ENCODE assay signal across 13 cellular contexts in the genomic region with DNA sequence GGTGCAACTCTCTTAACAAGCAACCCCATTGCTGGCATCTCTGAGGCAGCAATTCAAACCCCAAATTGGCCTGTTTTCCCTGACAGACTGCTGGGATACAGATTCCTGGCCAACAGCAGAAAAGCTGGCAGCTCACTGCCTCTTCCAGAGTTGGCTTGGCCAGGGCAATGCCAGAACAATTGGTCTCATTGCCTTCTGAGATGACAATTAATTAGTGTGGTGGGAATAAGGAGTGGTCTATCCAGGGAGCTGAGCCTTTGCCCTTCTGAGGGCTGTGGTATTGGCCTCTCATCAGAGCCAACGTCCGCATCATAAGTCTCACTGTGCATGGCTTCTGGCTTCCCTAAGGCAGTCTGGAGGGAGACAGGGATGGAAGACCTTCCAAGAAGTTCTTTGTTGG.
DNase-seq lines count a peak whose midpoint lies in the region; ATAC-seq and TF ChIP-seq lines count a peak whose summit lies in the region.
"Had no signal": no experiment of that assay in that cellular context is flagged by ENCODE, and none has a peak within 500 bp of the region (broad histone marks: within the 10 kb centered on the region; RNA-seq: fewer than 3 reads in every experiment).

No MANE protein-coding gene starts in this region.

- H3K4me1 Mint-ChIP-seq in CD8-positive, alpha-beta memory T cell = peaks cover 15 to 26% (median 17%) of the 10 kb centered on the region in 3 donors

- no peak for TF ChIP-seq CTCF in right atrium auricular region (IDR thresholded peaks at IDR 0.05)

- peaks cover 0 to 47% of the 10 kb centered on the region in 2 donors for H3K4me1 ChIP-seq in right atrium auricular region
- H3K4me1 ChIP-seq in CD8-positive, alpha-beta memory T cell (ENCODE audit: insufficient read depth, low read length) = peaks cover 9% of the 10 kb centered on the region

- DNase-seq in C1 segment of cervical spinal cord (lab: John Stamatoyannopoulos, UW) = peak in 9 of 14 donors; percentile 31 to 67 (median 40)
- peak in 48 of 58 donors; percentile 5 to 95 (median 57) for DNase-seq in anterior cingulate cortex (lab: John Stamatoyannopoulos, UW)
- no peak for DNase-seq in right atrium auricular region (ENCODE audit: low spot score)
- DNase-seq in sciatic nerve (ENCODE audit: low spot score) = no peak
- no peak for DNase-seq in activated naive CD4-positive, alpha-beta T cell treated with anti-CD3 and anti-CD28 coated beads, Interleukin-2, amount 50 U/mL, for 72 hours (ENCODE audit: low spot score in 2 of 2)
- DNase-seq in SIG-M5 treated with dmso at 0.1 percent for 504 hours (lab: John Stamatoyannopoulos, UW; ENCODE audit: unreplicated experiment) = no peak
- no peak for DNase-seq in CD8-positive, alpha-beta memory T cell
- DNase-seq: activated CD8-positive, alpha-beta T cell treated with anti-CD3 and anti-CD28 coated beads for 36 hours; NCI-H510A treated with DMSO at 0.1 percent for 48 hours had no signal

- H3K4me3 ChIP-seq in right atrium auricular region = no peak overlapping the region
- H3K4me3 ChIP-seq in CD8-positive, alpha-beta memory T cell (ENCODE audit: low read length) = no peak overlapping the region
- H3K4me3 ChIP-seq: MG63 had no signal

- H3K4me3 Mint-ChIP-seq in CD8-positive, alpha-beta memory T cell = no peak overlapping the region
- H3K4me3 Mint-ChIP-seq: activated CD8-positive, alpha-beta T cell treated with anti-CD3 and anti-CD28 coated beads for 36 hours had no signal

- intact Hi-C loops in sciatic nerve (cut with DNase I) = no loop called here

- no peaks in the 10 kb centered on the region for H3K27me3 ChIP-seq in right atrium auricular region
- H3K27me3 ChIP-seq in CD8-positive, alpha-beta memory T cell (ENCODE audit: insufficient read depth, low read length, poor library complexity, severe bottlenecking) = no peaks in the 10 kb centered on the region
- H3K27me3 ChIP-seq: foreskin keratinocyte, MG63 had no signal

- no peaks in the 10 kb centered on the region for H3K36me3 Mint-ChIP-seq in activated naive CD4-positive, alpha-beta T cell treated with anti-CD3 and anti-CD28 coated beads, Interleukin-2, amount 50 U/mL, for 72 hours
- H3K36me3 Mint-ChIP-seq in CD8-positive, alpha-beta memory T cell = peaks cover 0 to 5% (median 0%) of the 10 kb centered on the region in 3 donors

- H3K36me3 ChIP-seq in right atrium auricular region = no peaks in the 10 kb centered on the region
- H3K36me3 ChIP-seq in CD8-positive, alpha-beta memory T cell (ENCODE audit: insufficient read depth, low read length) = no peaks in the 10 kb centered on the region
- H3K36me3 ChIP-seq: MG63 had no signal

- no peaks in the 10 kb centered on the region for H3K9me3 Mint-ChIP-seq in activated naive CD4-positive, alpha-beta T cell treated with anti-CD3 and anti-CD28 coated beads, Interleukin-2, amount 50 U/mL, for 72 hours
- H3K9me3 Mint-ChIP-seq in CD8-positive, alpha-beta memory T cell = no peaks in the 10 kb centered on the region
- H3K9me3 Mint-ChIP-seq: activated CD8-positive, alpha-beta T cell treated with anti-CD3 and anti-CD28 coated beads for 36 hours had no signal

- H3K9me3 ChIP-seq in right atrium auricular region = no peaks in the 10 kb centered on the region
- H3K9me3 ChIP-seq in CD8-positive, alpha-beta memory T cell (ENCODE audit: low read length) = no peaks in the 10 kb centered on the region
- H3K9me3 ChIP-seq: MG63 had no signal

- no peak overlapping the region for H3K27ac Mint-ChIP-seq in activated naive CD4-positive, alpha-beta T cell treated with anti-CD3 and anti-CD28 coated beads, Interleukin-2, amount 50 U/mL, for 72 hours
- H3K27ac Mint-ChIP-seq in CD8-positive, alpha-beta memory T cell = peak overlapping the region in 2 of 8 donors; percentile 14 to 38
- H3K27ac Mint-ChIP-seq: activated CD8-positive, alpha-beta T cell treated with anti-CD3 and anti-CD28 coated beads for 36 hours had no signal

- POLR2A ChIA-PET in CD8-positive, alpha-beta memory T cell (lab: Charles Lee) = no interaction called here

- CTCF ChIA-PET in CD8-positive, alpha-beta memory T cell (lab: Charles Lee) = no interaction called here

- peak; percentile 68 for ATAC-seq in sciatic nerve
- ATAC-seq in activated naive CD4-positive, alpha-beta T cell treated with anti-CD3 and anti-CD28 coated beads, Interleukin-2, amount 50 U/mL, for 72 hours = no peak
- no peak for ATAC-seq in HG02678 (IDR thresholded peaks at IDR 0.05; ENCODE audit: unreplicated experiment)
- ATAC-seq: activated CD8-positive, alpha-beta T cell treated with anti-CD3 and anti-CD28 coated beads for 36 hours had no signal

- peak overlapping the region; percentile 73 to 82 for H3K27ac ChIP-seq in right atrium auricular region
- H3K27ac ChIP-seq in CD8-positive, alpha-beta memory T cell (ENCODE audit: low read depth, low read length) = no peak overlapping the region
- H3K27ac ChIP-seq: foreskin keratinocyte, SK-N-MC had no signal

- H3K27me3 Mint-ChIP-seq in CD8-positive, alpha-beta memory T cell = no peaks in the 10 kb centered on the region
- H3K27me3 Mint-ChIP-seq: activated CD8-positive, alpha-beta T cell treated with anti-CD3 and anti-CD28 coated beads for 36 hours had no signal

Comparison
In these comparisons a context has a peak if more than half of its experiments do, and no peak if none do; other contexts are left out.
1. DNase-seq: peak in C1 segment of cervical spinal cord (9 of 14) and anterior cingulate cortex (48 of 58); none in right atrium auricular region (single experiment), sciatic nerve (single experiment), activated naive CD4-positive, alpha-beta T cell treated with anti-CD3 and anti-CD28 coated beads, Interleukin-2, amount 50 U/mL, for 72 hours (0 of 2), SIG-M5 treated with dmso at 0.1 percent for 504 hours (single experiment) and CD8-positive, alpha-beta memory T cell (0 of 5).